1 cellular context compared by ENCODE assay signal in genomic region chr6:145244712-145245111, GRCh38.
TF ChIP-seq lines count a peak whose summit lies in the region.

No MANE protein-coding gene starts in this region.

TF ChIP-seq in HepG2, 621 proteins besides CTCF, POLR2A, EP300 and RAD21 (continued from another document):
- no peak for TF ChIP-seq ZNF414 (CRISPR knock-in tag; IDR thresholded peaks at IDR 0.05)
